ENCODE assay signal across 9 cellular contexts in the genomic region with DNA sequence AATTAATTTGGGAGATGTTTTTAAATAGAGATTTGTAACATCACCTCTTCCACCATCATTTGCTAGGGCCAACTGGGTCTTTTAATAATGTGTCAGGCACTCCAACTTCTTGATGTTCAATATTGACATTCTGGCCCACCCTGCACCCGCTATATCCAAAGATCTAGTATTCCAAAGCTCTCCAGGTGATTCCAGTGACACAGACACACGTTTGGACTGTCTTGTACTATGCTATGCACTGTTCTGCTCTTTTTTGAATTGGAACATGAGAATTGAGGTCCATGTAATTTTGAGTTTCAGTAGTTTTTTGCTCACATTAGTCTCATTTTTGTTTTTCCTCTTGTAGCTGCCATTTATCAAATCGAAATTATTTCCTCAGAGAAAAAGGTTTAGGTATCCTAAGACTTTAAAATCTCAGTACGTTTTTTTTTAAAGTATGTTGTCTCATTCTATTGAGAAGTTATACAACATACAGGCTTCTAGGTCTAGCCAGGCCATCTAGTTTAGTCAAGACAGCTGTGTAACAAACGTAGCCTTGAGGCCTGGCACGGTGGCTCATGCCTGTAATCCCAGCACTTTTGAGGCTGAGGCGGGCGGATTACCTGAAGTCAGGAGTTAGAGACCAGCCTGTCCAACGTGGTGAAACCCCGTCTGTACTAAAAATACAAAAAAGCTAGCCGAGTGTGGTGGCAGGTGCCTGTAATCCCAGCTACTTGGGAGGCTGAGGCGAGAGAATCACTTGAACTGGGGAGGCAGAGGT. TPM values are rescaled to one million over a fixed set of nuclear protein-coding genes. Genes with fewer than 3 reads are reported as not detected.
DNase-seq lines count a peak whose midpoint lies in the region; ATAC-seq and TF ChIP-seq lines count a peak whose summit lies in the region.
"Had no signal": no experiment of that assay in that cellular context is flagged by ENCODE, and none has a peak within 500 bp of the region (broad histone marks: within the 10 kb centered on the region; RNA-seq: fewer than 3 reads in every experiment).

No MANE protein-coding gene starts in this region.

- TF ChIP-seq CTCF in left ventricle myocardium inferior (IDR thresholded peaks at IDR 0.05; ENCODE audit: borderline replicate concordance) (no peak), body of pancreas (IDR thresholded peaks at IDR 0.05) (no peak)

- H3K4me3 ChIP-seq in left ventricle myocardium inferior (peak overlapping the region; percentile 96), body of pancreas (peak overlapping the region; percentile 47 to 60), mucosa of rectum (ENCODE audit: low read length in 2 of 2) (peak overlapping the region; percentile 84 to 98)

- ATAC-seq in Right ventricle myocardium inferior (no peak), body of pancreas (no peak), GM19467 (IDR thresholded peaks at IDR 0.05; ENCODE audit: unreplicated experiment) (no peak), GM19397 (IDR thresholded peaks at IDR 0.05; ENCODE audit: unreplicated experiment) (no peak)

- intact Hi-C loops in left ventricle myocardium inferior (cut with micrococcal nuclease) = no loop called here
- intact Hi-C loops in Right ventricle myocardium inferior (cut with DNase I) = loop anchor here (10.0 kb wide), 1 partner anchor 730 kb away; a partner anchor contains a TSS
- intact Hi-C loops in body of pancreas (cut with DNase I) = no loop called here

- no peak for TF ChIP-seq POLR2A in body of pancreas (IDR thresholded peaks at IDR 0.05)

- peak overlapping the region; percentile 100 for H3K27ac ChIP-seq in left ventricle myocardium inferior (replicated peaks)
- peak overlapping the region; percentile 98 to 100 (median 100) for H3K27ac ChIP-seq in body of pancreas
- peak overlapping the region; percentile 99 for H3K27ac ChIP-seq in mucosa of rectum (ENCODE audit: low read depth in 2 of 2, low read length in 2 of 2)

- DNase-seq in left ventricle myocardium inferior (peak; percentile 17), Right ventricle myocardium inferior (ENCODE audit: missing footprints) (no peak), body of pancreas (peak; percentile 28 to 62 (median 42)), NCI-H1694 (lab: John Stamatoyannopoulos, UW) (no peak), NCI-H2029 treated with DMSO at 0.1 percent for 48 hours (lab: John Stamatoyannopoulos, UW) (no peak)
- DNase-seq: effector CD4-positive, alpha-beta T cell had no signal

- no peaks in the 10 kb centered on the region for H3K9me3 ChIP-seq in left ventricle myocardium inferior (replicated peaks)
- H3K9me3 ChIP-seq in body of pancreas = no peaks in the 10 kb centered on the region
- H3K9me3 ChIP-seq in mucosa of rectum (ENCODE audit: control insufficient read depth in 2 of 2, low read length in 2 of 2) = no peaks in the 10 kb centered on the region

- peaks cover 80% of the 10 kb centered on the region for H3K4me1 ChIP-seq in left ventricle myocardium inferior
- H3K4me1 ChIP-seq in body of pancreas = peaks cover 57% of the 10 kb centered on the region
- peaks cover 11 to 20% of the 10 kb centered on the region in 2 donors for H3K4me1 ChIP-seq in mucosa of rectum (ENCODE audit: control insufficient read depth in 2 of 2, insufficient read depth in 2 of 2, low read length in 2 of 2)

- WGBS in body of pancreas, 2 donors = 42 to 48% methylated on average over 12 of the region's 12 CpGs

- H3K27me3 ChIP-seq in left ventricle myocardium inferior (ENCODE audit: low read depth) (no peaks in the 10 kb centered on the region), body of pancreas (no peaks in the 10 kb centered on the region), mucosa of rectum (ENCODE audit: control insufficient read depth in 2 of 2, insufficient read depth in 2 of 2, low read length in 2 of 2) (no peaks in the 10 kb centered on the region)

- H3K9ac ChIP-seq in mucosa of rectum (ENCODE audit: low read depth in 1 of 2, low read length in 2 of 2) = peak overlapping the region; percentile 100

- H3K36me3 ChIP-seq in left ventricle myocardium inferior (no peaks in the 10 kb centered on the region), body of pancreas (replicated peaks in 1 of 2; ENCODE audit: insufficient read depth in 1 of 2, low read depth in 2 of 2) (no peaks in the 10 kb centered on the region), mucosa of rectum (ENCODE audit: control insufficient read depth in 2 of 2, insufficient read depth in 2 of 2, low read length in 2 of 2) (peaks cover 0 to 7% of the 10 kb centered on the region in 2 donors)

RNA-seq across cellular contexts. Expression of a gene that starts 3.1 kb away (rescaled TPM):
- total RNA-seq in left ventricle myocardium inferior (12.0 TPM), Right ventricle myocardium inferior (11.6 TPM), body of pancreas (1 to 10 TPM; 6.9 to 8.6 TPM)

RNA-seq across cellular contexts. Expression of a gene that starts 39.0 kb away (rescaled TPM):
- total RNA-seq in left ventricle myocardium inferior (12.8 TPM), Right ventricle myocardium inferior (12.0 TPM), body of pancreas (10 to 100 TPM; 14.5 to 25.4 TPM)

Comparison
In these comparisons a context has a peak if more than half of its experiments do, and no peak if none do; other contexts are left out.
1. DNase-seq: peak in left ventricle myocardium inferior (single experiment) and body of pancreas (4 of 4); none in Right ventricle myocardium inferior (single experiment), NCI-H1694 (single experiment) and NCI-H2029 treated with DMSO at 0.1 percent for 48 hours (single experiment).
2. Peak in every context shown above with its lines, with median percentiles within 50 percentile points of each other: H3K27ac ChIP-seq and H3K4me3 ChIP-seq.